In the genomic region with DNA sequence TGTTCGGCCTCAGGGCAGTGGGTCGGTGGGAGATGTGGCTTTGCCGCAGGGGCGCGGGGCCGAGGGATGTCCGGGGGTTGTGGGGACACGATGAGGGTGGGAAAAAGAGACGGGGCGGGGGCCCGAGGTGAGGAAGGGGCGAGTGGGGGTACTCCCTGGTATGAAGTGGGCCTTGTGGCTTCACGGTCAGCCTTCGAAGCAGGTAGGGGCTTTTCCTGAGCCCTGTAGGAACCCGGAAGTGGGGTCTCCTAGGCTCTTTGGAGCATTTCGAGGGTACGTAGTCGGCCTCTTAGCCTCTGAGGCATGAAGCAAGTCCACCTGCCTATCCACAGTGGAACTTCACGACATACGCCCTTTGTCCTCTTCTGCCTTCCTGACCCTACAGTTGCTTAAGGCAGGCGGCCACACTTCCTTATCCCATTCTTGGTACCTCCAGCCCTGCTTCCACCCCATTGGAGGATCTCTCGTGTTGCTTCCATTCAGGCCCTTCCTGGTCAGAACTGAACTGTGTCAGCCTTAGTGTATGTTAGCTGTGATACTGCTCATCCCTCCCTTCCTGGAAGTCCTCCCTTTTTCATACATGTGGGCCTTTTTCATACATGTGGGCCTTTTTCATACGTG, we compare ENCODE assay signal across 8 cellular contexts. TPM values are rescaled to one million over a fixed set of nuclear protein-coding genes. Genes with fewer than 3 reads are reported as not detected.
DNase-seq lines count a peak whose midpoint lies in the region; ATAC-seq and TF ChIP-seq lines count a peak whose summit lies in the region.

No MANE protein-coding gene starts in this region.

- no peaks in the 10 kb centered on the region for H3K9me3 Mint-ChIP-seq in WTC11
- H3K9me3 Mint-ChIP-seq in nephron progenitor cell, result no peaks in the 10 kb centered on the region

- TF ChIP-seq EP300 in esophagus muscularis mucosa (IDR thresholded peaks at IDR 0.05), result no peak

- H3K27me3 Mint-ChIP-seq in WTC11 (ENCODE audit: low read depth) (no peaks in the 10 kb centered on the region; the same call in 1 of the 2 replicates), nephron progenitor cell (ENCODE audit: low read depth, poor library complexity) (no peaks in the 10 kb centered on the region)

- CTCF ChIA-PET in WTC11 (lab: Charles Lee), result interaction anchor here (0.7 to 1.6 kb wide), 11 partner anchors 11 to 293 kb away, joined by 3 to 11 read pairs (median 4); a partner anchor contains a TSS

- peaks cover 43% of the 10 kb centered on the region for H3K36me3 Mint-ChIP-seq in WTC11
- H3K36me3 Mint-ChIP-seq in nephron progenitor cell (ENCODE audit: low read depth), result peaks cover 46% of the 10 kb centered on the region

- peak; percentile 70 for TF ChIP-seq POLR2A in esophagus muscularis mucosa (IDR thresholded peaks at IDR 0.05; ENCODE audit: low read depth)

- no peaks in the 10 kb centered on the region for H3K27me3 ChIP-seq in HUES48 (ENCODE audit: control insufficient read depth, insufficient read depth, low read length)
- no peaks in the 10 kb centered on the region for H3K27me3 ChIP-seq in esophagus muscularis mucosa

- WGBS in esophagus muscularis mucosa, result 0% methylated on average over 21 of the region's 23 CpGs

- peak overlapping the region; percentile 81 for H3K4me3 ChIP-seq in HUES48 (ENCODE audit: low read depth, low read length)
- peak overlapping the region; percentile 74 to 96 (median 92) for H3K4me3 ChIP-seq in esophagus muscularis mucosa

- intact Hi-C loops in esophagus muscularis mucosa (cut with DNase I), result loop anchor here (5.0 kb wide), 2 partner anchors 41 to 76 kb away; no protein-coding TSS in a partner anchor

- ATAC-seq in WTC11, result peak; percentile 12
- no peak for ATAC-seq in HG03139 (IDR thresholded peaks at IDR 0.05; ENCODE audit: unreplicated experiment)

- H3K9me3 ChIP-seq in HUES48 (ENCODE audit: control insufficient read depth, insufficient read depth, low read length) (no peaks in the 10 kb centered on the region), esophagus muscularis mucosa (no peaks in the 10 kb centered on the region)

- H3K4me1 ChIP-seq in HUES48 (ENCODE audit: control insufficient read depth, insufficient read depth, low read length) (0 out of 2 replicates have a peak, but pooled peaks cover 5% of the 10 kb centered on the region), esophagus muscularis mucosa (peaks cover 22 to 62% (median 50%) of the 10 kb centered on the region in 4 donors)

- H3K36me3 ChIP-seq in HUES48 (ENCODE audit: control insufficient read depth, insufficient read depth, low read length) (peaks cover 43% of the 10 kb centered on the region), esophagus muscularis mucosa (peaks cover 22 to 56% (median 43%) of the 10 kb centered on the region in 4 donors)

- POLR2A ChIA-PET in WTC11 (lab: Charles Lee), result interaction anchor here (0.5 to 1.8 kb wide), 16 partner anchors 9 to 1036 kb away, joined by 3 to 11 read pairs (median 4); a partner anchor contains a TSS

- H3K4me1 Mint-ChIP-seq in WTC11 (peaks cover 18% of the 10 kb centered on the region), nephron progenitor cell (peaks cover 26% of the 10 kb centered on the region)

- H3K4me3 Mint-ChIP-seq in WTC11, result peak overlapping the region; percentile 94
- peak overlapping the region; percentile 98 for H3K4me3 Mint-ChIP-seq in nephron progenitor cell

- peak overlapping the region; percentile 100 for H3K9ac ChIP-seq in HUES48 (ENCODE audit: low read depth, low read length)

- H3K27ac ChIP-seq in HUES48 (ENCODE audit: low read depth, low read length), result peak overlapping the region; percentile 100
- peak overlapping the region; percentile 94 to 98 (median 97) for H3K27ac ChIP-seq in esophagus muscularis mucosa (replicated peaks in 1 of 4)

- no peak for TF ChIP-seq CTCF in WTC11 (IDR thresholded peaks at IDR 0.05)
- no peak for TF ChIP-seq CTCF in esophagus muscularis mucosa (IDR thresholded peaks at IDR 0.05)
- TF ChIP-seq CTCF in nephron progenitor cell (IDR thresholded peaks at IDR 0.05), result no peak

- peak; percentile 56 for DNase-seq in ELR (ENCODE audit: low read depth)
- DNase-seq in WTC11 (ENCODE audit: low spot score), result no peak
- DNase-seq in esophagus muscularis mucosa (ENCODE audit: extremely low spot score), result no peak
- no peak for DNase-seq in nephron progenitor cell
- no peak for DNase-seq in NCI-H1105 (lab: John Stamatoyannopoulos, UW)
- DNase-seq in NCI-H2081 (lab: John Stamatoyannopoulos, UW), result no peak

- peak overlapping the region; percentile 87 for H3K27ac Mint-ChIP-seq in WTC11
- peak overlapping the region; percentile 100 for H3K27ac Mint-ChIP-seq in nephron progenitor cell

TF ChIP-seq in WTC11, 78 proteins besides CTCF, POLR2A, EP300 and RAD21:
- TF ChIP-seq PRRX2 (CRISPR knock-in tag; IDR thresholded peaks at IDR 0.05) (peak; percentile 37; the same call in 1 of the 2 replicates), NFATC4 (CRISPR knock-in tag; IDR thresholded peaks at IDR 0.05) (0 out of 2 replicates have a peak, but pooled peaks have one; percentile 16), NR1H2 (CRISPR knock-in tag; IDR thresholded peaks at IDR 0.05) (no peak), ZNF671 (CRISPR knock-in tag; IDR thresholded peaks at IDR 0.05) (peak; percentile 48; the same call in 1 of the 2 replicates), ZNF416 (CRISPR knock-in tag; IDR thresholded peaks at IDR 0.05) (0 out of 2 replicates have a peak, but pooled peaks have one; percentile 27), EMX1 (CRISPR knock-in tag; IDR thresholded peaks at IDR 0.05) (peak; percentile 71)
TF ChIP-seq in WTC11: peak in this region for 5.

RNA-seq across cellular contexts. Expression of a gene that starts 0.4 kb away (rescaled TPM):
- total RNA-seq in WTC11 (2021) (127 to 143 TPM (median 133 TPM) in 3 replicates), esophagus muscularis mucosa (100 to 1,000 TPM; 129 to 191 (median 164) TPM)

RNA-seq across cellular contexts. Expression of a gene that starts 1.0 kb away (rescaled TPM):
- total RNA-seq in WTC11 (2021), result 49.0 to 57.9 TPM (median 55.9 TPM) in 3 replicates
- total RNA-seq in esophagus muscularis mucosa, result 10 to 100 TPM; 64.4 to 80.9 (median 74.6) TPM

RNA-seq across cellular contexts. Expression of a gene that starts 16.8 kb away (rescaled TPM):
- total RNA-seq in WTC11 (2021) (11.1 to 14.7 TPM (median 12.3 TPM) in 3 replicates), esophagus muscularis mucosa (10 to 100 TPM; 15.5 to 56.5 (median 25.6) TPM)

RNA-seq across cellular contexts. Expression of a gene that starts 23.5 kb away (rescaled TPM):
- total RNA-seq in WTC11 (2021) (3.1 to 6.6 TPM (median 5.9 TPM) in 3 replicates), esophagus muscularis mucosa (10 to 100 TPM; 53.6 to 78.9 (median 70.2) TPM)

RNA-seq across cellular contexts. Expression of a gene that starts 43.5 kb away (rescaled TPM):
- total RNA-seq in WTC11 (2021) (23.6 to 27.3 TPM (median 26.7 TPM) in 3 replicates), esophagus muscularis mucosa (10 to 100 TPM; 18.6 to 28.3 (median 24.9) TPM)
